ENCODE assay signal across 8 cellular contexts in the genomic region with DNA sequence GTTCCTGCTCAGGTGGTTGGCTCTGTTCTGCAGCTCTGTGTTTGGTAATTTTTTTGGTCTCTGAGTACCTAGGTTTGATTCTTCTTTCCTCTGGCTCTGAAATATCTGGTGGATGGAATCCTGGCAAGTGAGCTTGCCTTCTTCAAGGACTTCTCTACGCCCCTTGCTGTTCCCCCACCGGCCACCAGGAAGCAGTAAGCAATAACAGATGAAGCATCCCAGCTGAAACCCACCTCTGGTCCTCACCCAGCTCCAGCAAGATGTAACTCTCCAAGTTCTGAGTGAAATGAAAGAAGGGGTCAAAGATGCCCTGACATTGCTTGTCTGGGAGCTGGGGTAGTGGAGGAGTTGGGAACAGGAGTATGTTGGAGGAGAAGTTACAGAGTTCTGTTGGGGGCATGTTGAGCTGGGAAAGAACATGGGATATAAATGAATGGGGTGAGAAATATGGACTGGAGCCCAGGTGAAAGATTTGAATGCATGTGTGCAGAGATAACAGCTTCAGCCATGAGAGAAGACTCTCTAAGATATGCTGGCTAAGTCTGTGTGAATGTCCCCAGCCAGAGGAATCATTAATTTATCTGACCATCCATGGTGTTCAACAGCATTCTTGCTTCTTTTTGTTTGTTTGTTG. TPM values are rescaled to one million over a fixed set of nuclear protein-coding genes. Genes with fewer than 3 reads are reported as not detected.
DNase-seq lines count a peak whose midpoint lies in the region; ATAC-seq and TF ChIP-seq lines count a peak whose summit lies in the region.

No MANE protein-coding gene starts in this region.

- no peak overlapping the region for H3K27ac ChIP-seq in cardiac muscle cell

- CTCF ChIA-PET in activated CD4-positive, alpha-beta memory T cell treated with anti-CD3 and anti-CD28 coated beads, Interleukin-2, amount 10 ng/mL, durations not matched to agents 7 days and 5 days (lab: Charles Lee) = interaction anchor here (0.6 to 3.8 kb wide), 12 partner anchors 9 to 312 kb away, joined by 3 to 15 read pairs (median 4); no protein-coding TSS in a partner anchor

- H3K4me1 ChIP-seq in cardiac muscle cell (ENCODE audit: low read depth) = no peaks in the 10 kb centered on the region

- no peak overlapping the region for H3K4me3 ChIP-seq in cardiac muscle cell

- H3K36me3 ChIP-seq in cardiac muscle cell = no peaks in the 10 kb centered on the region

- no peaks in the 10 kb centered on the region for H3K4me1 Mint-ChIP-seq in activated CD4-positive, alpha-beta memory T cell treated with anti-CD3 and anti-CD28 coated beads, Interleukin-2, amount 10 ng/mL, durations not matched to agents 7 days and 5 days

- H3K36me3 Mint-ChIP-seq in activated CD4-positive, alpha-beta memory T cell treated with anti-CD3 and anti-CD28 coated beads, Interleukin-2, amount 10 ng/mL, durations not matched to agents 7 days and 5 days (ENCODE audit: low read depth) = no peaks in the 10 kb centered on the region

- peaks cover 31% of the 10 kb centered on the region for H3K27me3 Mint-ChIP-seq in activated CD4-positive, alpha-beta memory T cell treated with anti-CD3 and anti-CD28 coated beads, Interleukin-2, amount 10 ng/mL, durations not matched to agents 7 days and 5 days

- no peak for ATAC-seq in HG02938 (IDR thresholded peaks at IDR 0.05; ENCODE audit: unreplicated experiment)
- no peak for ATAC-seq in GM18502 (IDR thresholded peaks at IDR 0.05; ENCODE audit: poor library complexity, unreplicated experiment)

- H3K9me3 ChIP-seq in cardiac muscle cell (ENCODE audit: low read depth) = no peaks in the 10 kb centered on the region

- no peaks in the 10 kb centered on the region for H3K9me3 Mint-ChIP-seq in activated CD4-positive, alpha-beta memory T cell treated with anti-CD3 and anti-CD28 coated beads, Interleukin-2, amount 10 ng/mL, durations not matched to agents 7 days and 5 days

- no peak overlapping the region for H3K27ac Mint-ChIP-seq in activated CD4-positive, alpha-beta memory T cell treated with anti-CD3 and anti-CD28 coated beads, Interleukin-2, amount 10 ng/mL, durations not matched to agents 7 days and 5 days

- no peak overlapping the region for H3K4me3 Mint-ChIP-seq in activated CD4-positive, alpha-beta memory T cell treated with anti-CD3 and anti-CD28 coated beads, Interleukin-2, amount 10 ng/mL, durations not matched to agents 7 days and 5 days

- POLR2A ChIA-PET in activated CD4-positive, alpha-beta memory T cell treated with anti-CD3 and anti-CD28 coated beads, Interleukin-2, amount 10 ng/mL, durations not matched to agents 7 days and 5 days (lab: Charles Lee) = no interaction called here

- peak; percentile 67 for DNase-seq in DMS 273 (lab: John Stamatoyannopoulos, UW; ENCODE audit: unreplicated experiment)
- no peak for DNase-seq in DMS 273 treated with DMSO at 0.1 percent for 48 hours (lab: John Stamatoyannopoulos, UW)
- DNase-seq in NCI-H1048 (lab: John Stamatoyannopoulos, UW) = peak; percentile 1
- peak; percentile 24 for DNase-seq in activated CD4-positive, alpha-beta memory T cell treated with anti-CD3 and anti-CD28 coated beads, Interleukin-2, amount 10 ng/mL, durations not matched to agents 7 days and 5 days
- DNase-seq in cardiac muscle cell (ENCODE audit: low read depth in 1 of 2, low spot score in 1 of 2) = peak; percentile 45 to 74
- peak; percentile 10 to 17 for DNase-seq in stimulated activated CD8-positive, alpha-beta memory T cell treated with anti-CD3 and anti-CD28 coated beads, Interleukin-2, amount 100 ng/mL, for 48 hours (ENCODE audit: low read depth in 2 of 2)

- H3K27me3 ChIP-seq in cardiac muscle cell = peaks cover 28% of the 10 kb centered on the region

- peak; percentile 65 for TF ChIP-seq CTCF in cardiac muscle cell (IDR thresholded peaks at IDR 0.05; ENCODE audit: low read depth, low read length)

RNA-seq across cellular contexts. Expression of a gene that starts 51.3 kb away (rescaled TPM):
- total RNA-seq in activated CD4-positive, alpha-beta memory T cell treated with anti-CD3 and anti-CD28 coated beads, Interleukin-2, amount 10 ng/mL, durations not matched to agents 7 days and 5 days = not detected
- total RNA-seq in cardiac muscle cell = 0.11 and 0.12 TPM in 2 replicates
- 0.37 and 0.43 TPM in 2 replicates for polyA plus RNA-seq in cardiac muscle cell
